In genomic region chr17:62601438-62601837, GRCh38 we compare ENCODE assay signal across 1 cellular context.
TF ChIP-seq lines count a peak whose summit lies in the region.

No MANE protein-coding gene starts in this region.

TF ChIP-seq in IMR-90, 13 proteins besides CTCF, POLR2A, EP300 and RAD21:
- no peak for TF ChIP-seq RFX5 (IDR thresholded peaks at IDR 0.05; ENCODE audit: low read depth, low read length)
- no peak for TF ChIP-seq FOS (IDR thresholded peaks at IDR 0.05; ENCODE audit: low read depth, low read length)
- TF ChIP-seq CHD1 (IDR thresholded peaks at IDR 0.05; ENCODE audit: low read depth, low read length) = no peak
- TF ChIP-seq MAFK (IDR thresholded peaks at IDR 0.05; ENCODE audit: low read depth, low read length) = no peak
- TF ChIP-seq CEBPB (IDR thresholded peaks at IDR 0.05; ENCODE audit: low read depth, low read length) = no peak
- no peak for TF ChIP-seq NFE2L2 (IDR thresholded peaks at IDR 0.05; ENCODE audit: low read depth, low read length)
- no peak for TF ChIP-seq MXI1 (IDR thresholded peaks at IDR 0.05; ENCODE audit: borderline replicate concordance, low read depth, low read length)
- TF ChIP-seq MAZ (IDR thresholded peaks at IDR 0.05; ENCODE audit: borderline replicate concordance, low read depth, low read length) = no peak
- TF ChIP-seq RCOR1 (IDR thresholded peaks at IDR 0.05; ENCODE audit: insufficient replicate concordance, low read length) = no peak
- no peak for TF ChIP-seq USF2 (IDR thresholded peaks at IDR 0.05; ENCODE audit: low read depth, low read length)
- TF ChIP-seq ELK1 (IDR thresholded peaks at IDR 0.05; ENCODE audit: borderline replicate concordance, low read depth, low read length) = no peak
- no peak for TF ChIP-seq SMC3 (IDR thresholded peaks at IDR 0.05; ENCODE audit: low read depth, low read length)
- no peak for TF ChIP-seq BHLHE40 (IDR thresholded peaks at IDR 0.05; ENCODE audit: low read depth, low read length)
